36 cellular contexts compared by ENCODE assay signal in the genomic region with DNA sequence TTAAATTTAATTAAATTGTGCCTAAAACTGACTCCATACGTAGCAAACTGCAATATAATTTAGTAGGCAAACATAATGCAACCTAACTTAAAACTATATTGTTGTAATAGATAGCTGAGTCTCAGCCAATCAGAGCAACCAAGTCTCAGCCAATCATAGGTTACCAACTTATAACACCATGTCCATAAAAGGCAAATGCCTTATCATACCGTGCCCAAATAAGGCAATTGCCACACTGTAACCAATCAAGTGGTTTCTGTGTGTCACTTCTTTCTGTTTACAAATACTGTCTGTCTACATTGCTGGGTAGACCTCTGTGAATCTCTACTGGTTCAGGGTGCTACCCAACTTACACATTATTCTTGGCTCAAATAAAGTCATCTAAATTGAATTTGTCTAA.
"Had no signal": no experiment of that assay in that cellular context is flagged by ENCODE, and none has a peak within 500 bp of the region (broad histone marks: within the 10 kb centered on the region; RNA-seq: fewer than 3 reads in every experiment).

No MANE protein-coding gene starts in this region.

- H3K36me3 ChIP-seq: MG63 had no signal

- H3K4me3 ChIP-seq: MG63 had no signal

- DNase-seq: Karpas-422, Kasumi-1, MG63, MM.1S, MV-4-11, NCI-H1048, NCI-H1092, NCI-H1092 treated with DMSO at 0.1 percent for 48 hours, NCI-H1105, NCI-H1105 treated with DMSO at 0.1 percent for 48 hours, NCI-H1417, NCI-H1417 treated with DMSO at 0.1 percent for 48 hours, NCI-H1436, NCI-H1436 treated with DMSO at 0.1 percent for 48 hours, NCI-H146, NCI-H1694, NCI-H1694 treated with DMSO at 0.1 percent for 48 hours, NCI-H187, NCI-H187 treated with DMSO at 0.1 percent for 48 hours, NCI-H1930, NCI-H2029, NCI-H2029 treated with DMSO at 0.1 percent for 48 hours, NCI-H2081, NCI-H2081 treated with DMSO at 0.1 percent for 48 hours, NCI-H2107, NCI-H2171, NCI-H2171 treated with DMSO at 0.1 percent for 48 hours, NCI-H2227 treated with DMSO at 0.1 percent for 48 hours, NCI-H226, NCI-H345, NCI-H446, NCI-H446 treated with DMSO at 0.1 percent for 48 hours, NCI-H510A, NCI-H510A treated with DMSO at 0.1 percent for 48 hours, NCI-H524, NCI-H524 treated with DMSO at 0.1 percent for 48 hours had no signal

- H3K27me3 ChIP-seq: MG63 had no signal

- H3K9me3 ChIP-seq: MG63 had no signal
